ENCODE assay signal across 8 cellular contexts in genomic region chr7:30163231-30163894, GRCh38. TPM values are rescaled to one million over a fixed set of nuclear protein-coding genes. Genes with fewer than 3 reads are reported as not detected.
DNase-seq lines count a peak whose midpoint lies in the region; ATAC-seq, FAIRE-seq and TF ChIP-seq lines count a peak whose summit lies in the region.

No MANE protein-coding gene starts in this region.

- CTCF ChIA-PET in activated CD4-positive, alpha-beta T cell treated with anti-CD3 and anti-CD28 coated beads for 36 hours (lab: Charles Lee), result interaction anchor here (0.7 to 1.9 kb wide), 6 partner anchors 19 to 410 kb away, joined by 3 to 7 read pairs (median 4); no protein-coding TSS in a partner anchor
- CTCF ChIA-PET in endothelial cell of umbilical vein (lab: Charles Lee), result interaction anchor here (0.6 to 3.0 kb wide), 16 partner anchors 9 to 400 kb away, joined by 3 to 46 read pairs (median 4); no protein-coding TSS in a partner anchor

- H3K36me3 Mint-ChIP-seq in activated CD4-positive, alpha-beta T cell treated with anti-CD3 and anti-CD28 coated beads for 36 hours (ENCODE audit: low read depth), result peaks cover 2% of the 10 kb centered on the region

- no TSS peak for BruUV-seq in endothelial cell of umbilical vein (replicated peaks; lab: Mats Ljungman, UMichigan)

- H3K27ac ChIP-seq in SJSA1 (peak overlapping the region; percentile 91), endothelial cell of umbilical vein (ENCODE audit: insufficient read depth, low read depth, low read length) (peak overlapping the region; percentile 71)

- H3K9ac ChIP-seq in endothelial cell of umbilical vein (replicated peaks; ENCODE audit: extremely low read depth, insufficient read depth, low read length), result peak overlapping the region; percentile 23

- H3K4me3 ChIP-seq in SJSA1 (peak overlapping the region; percentile 15), endothelial cell of umbilical vein (replicated peaks in 1 of 3; ENCODE audit: insufficient read depth in 1 of 3, low read depth in 1 of 3, low read length in 3 of 3) (no peak overlapping the region)

- no peaks in the 10 kb centered on the region for H4K20me1 ChIP-seq in endothelial cell of umbilical vein (replicated peaks; ENCODE audit: control insufficient read depth, extremely low read depth, insufficient read depth, low read length)

- no peaks in the 10 kb centered on the region for H3K79me2 ChIP-seq in endothelial cell of umbilical vein (ENCODE audit: control insufficient read depth, insufficient read depth, low read length)

- peak; percentile 51 for DNase-seq in activated CD4-positive, alpha-beta T cell treated with anti-CD3 and anti-CD28 coated beads for 36 hours
- no peak for DNase-seq in activated CD4-positive, alpha-beta T cell treated with anti-CD3 and anti-CD28 coated beads, Interleukin-2, amount 50 U/mL, for 4 hours
- peak; percentile 79 to 80 for DNase-seq in SJSA1 (ENCODE audit: low read depth in 1 of 2, low spot score in 2 of 2)
- peak; percentile 62 for DNase-seq in endothelial cell of umbilical vein (ENCODE audit: low read depth, low spot score)
- DNase-seq in putamen (ENCODE audit: low spot score), result peak; percentile 83
- DNase-seq in NCI-H2196 (lab: John Stamatoyannopoulos, UW; ENCODE audit: unreplicated experiment), result no peak

- H3K4me3 Mint-ChIP-seq in activated CD4-positive, alpha-beta T cell treated with anti-CD3 and anti-CD28 coated beads for 36 hours, result peak overlapping the region; percentile 13

- no peaks in the 10 kb centered on the region for H3K9me3 Mint-ChIP-seq in activated CD4-positive, alpha-beta T cell treated with anti-CD3 and anti-CD28 coated beads for 36 hours (ENCODE audit: low read depth)

- dilution Hi-C loops in endothelial cell of umbilical vein (cut with MboI; ENCODE audit: extremely low pct_ligation_motif_present, low sequenced_read_pairs), result no loop called here

- no peak for TF ChIP-seq POLR2A in endothelial cell of umbilical vein (IDR thresholded peaks at IDR 0.05; ENCODE audit: low read depth, low read length)

- H3K27ac Mint-ChIP-seq in activated CD4-positive, alpha-beta T cell treated with anti-CD3 and anti-CD28 coated beads for 36 hours, result peak overlapping the region; percentile 63

- peak overlapping the region; percentile 91 for H2AFZ ChIP-seq in endothelial cell of umbilical vein (ENCODE audit: low read depth, low read length)

- ATAC-seq in activated CD4-positive, alpha-beta T cell treated with anti-CD3 and anti-CD28 coated beads for 36 hours, result peak; percentile 44
- ATAC-seq in HG03439 (IDR thresholded peaks at IDR 0.05; ENCODE audit: unreplicated experiment) (peak; percentile 43), HG02571 (IDR thresholded peaks at IDR 0.05; ENCODE audit: unreplicated experiment) (no peak)

- no peaks in the 10 kb centered on the region for H3K27me3 ChIP-seq in SJSA1 (replicated peaks)
- H3K27me3 ChIP-seq in endothelial cell of umbilical vein (ENCODE audit: control insufficient read depth in 2 of 2, insufficient read depth in 2 of 2, low read length in 2 of 2), result no peaks in the 10 kb centered on the region

- H3K9me3 ChIP-seq in SJSA1 (replicated peaks) (no peaks in the 10 kb centered on the region), endothelial cell of umbilical vein (replicated peaks; ENCODE audit: control insufficient read depth, insufficient read depth, low read length) (no peaks in the 10 kb centered on the region)

- POLR2A ChIA-PET in activated CD4-positive, alpha-beta T cell treated with anti-CD3 and anti-CD28 coated beads for 36 hours (lab: Charles Lee), result no interaction called here
- POLR2A ChIA-PET in endothelial cell of umbilical vein (lab: Charles Lee), result no interaction called here

- intact Hi-C loops in activated CD4-positive, alpha-beta T cell treated with anti-CD3 and anti-CD28 coated beads for 36 hours (cut with DNase I, micrococcal nuclease), result loop anchor here (2.0 to 10.0 kb wide), 7 partner anchors 29 to 399 kb away; partner anchors contain the start of genes ZNRF2 (in 2 of the 2), MTURN (in 1 of the 2) and NOD1 (in 1 of the 2)
- intact Hi-C loops in endothelial cell of umbilical vein (cut with micrococcal nuclease), result loop anchor here (5.0 kb wide), 1 partner anchor 304 kb away; no protein-coding TSS in a partner anchor

- H3K4me1 Mint-ChIP-seq in activated CD4-positive, alpha-beta T cell treated with anti-CD3 and anti-CD28 coated beads for 36 hours, result peaks cover 48% of the 10 kb centered on the region

- H3K9me1 ChIP-seq in endothelial cell of umbilical vein (replicated peaks; ENCODE audit: control insufficient read depth, extremely low read depth, insufficient read depth, low read length), result no peaks in the 10 kb centered on the region

- H3K4me2 ChIP-seq in endothelial cell of umbilical vein (ENCODE audit: insufficient read depth, low read length), result peak overlapping the region; percentile 84

- peak; percentile 81 for FAIRE-seq in endothelial cell of umbilical vein (lab: Jason Lieb, UNC)

- H3K36me3 ChIP-seq in SJSA1, result peaks cover 10% of the 10 kb centered on the region; the same call in 1 of the 2 replicates
- H3K36me3 ChIP-seq in endothelial cell of umbilical vein (ENCODE audit: control insufficient read depth in 2 of 2, extremely low read depth in 1 of 2, insufficient read depth in 2 of 2, low read length in 2 of 2), result no peaks in the 10 kb centered on the region

- H3K27me3 Mint-ChIP-seq in activated CD4-positive, alpha-beta T cell treated with anti-CD3 and anti-CD28 coated beads for 36 hours, result no peaks in the 10 kb centered on the region

- TF ChIP-seq CTCF in endothelial cell of umbilical vein (IDR thresholded peaks at IDR 0.05; ENCODE audit: extremely low read depth in 1 of 2, insufficient read depth in 1 of 2, low read depth in 1 of 2, low read length in 2 of 2), result no peak

- H3K4me1 ChIP-seq in SJSA1 (replicated peaks), result peaks cover 32% of the 10 kb centered on the region
- peaks cover 31% of the 10 kb centered on the region for H3K4me1 ChIP-seq in endothelial cell of umbilical vein (ENCODE audit: control insufficient read depth, extremely low read depth, insufficient read depth, low read length)

TF ChIP-seq in endothelial cell of umbilical vein, 7 proteins besides CTCF, POLR2A, EP300 and RAD21:
- TF ChIP-seq FOS (IDR thresholded peaks at IDR 0.05; ENCODE audit: borderline replicate concordance, insufficient read depth, low read length), result no peak
- no peak for TF ChIP-seq MAX (IDR thresholded peaks at IDR 0.05; ENCODE audit: insufficient read depth, insufficient read length)
- TF ChIP-seq MYC (IDR thresholded peaks at IDR 0.05; ENCODE audit: low read depth, low read length), result no peak
- peak; percentile 79 for TF ChIP-seq GATA2 (IDR thresholded peaks at IDR 0.05; ENCODE audit: insufficient read depth, insufficient read length, low read depth, low read length)

RNA-seq across cellular contexts. Expression of gene MTURN, which starts 28.6 kb away (rescaled TPM):
- 1 to 10 TPM; 4.2 TPM for total RNA-seq in activated CD4-positive, alpha-beta T cell treated with anti-CD3 and anti-CD28 coated beads for 36 hours
- total RNA-seq in SJSA1 (2014; rRNA removed; shearing (Covaris generic)), result 8.5 and 16.0 TPM in 2 replicates
- total RNA-seq in endothelial cell of umbilical vein, result 4.8 and 6.6 TPM in 2 replicates
- 3.9 and 4.9 TPM in 2 replicates for polyA plus RNA-seq in endothelial cell of umbilical vein
- polyA plus RNA-seq in endothelial cell of umbilical vein (2011; cell fraction: cytosol; rRNA removed), result 3.9 and 4.2 TPM in 2 replicates
- polyA plus RNA-seq in endothelial cell of umbilical vein (2011; cell fraction: nucleus; rRNA removed), result 10.3 and 10.4 TPM in 2 replicates
- 5.2 and 6.7 TPM in 2 replicates for polyA plus RNA-seq in endothelial cell of umbilical vein (2012)
- polyA minus RNA-seq in endothelial cell of umbilical vein, result 6.0 and 8.3 TPM in 2 replicates
- 2.6 TPM for polyA minus RNA-seq in endothelial cell of umbilical vein (2011; cell fraction: cytosol; rRNA and poly(A)+ RNA removed)
- 7.0 and 7.9 TPM in 2 replicates for polyA minus RNA-seq in endothelial cell of umbilical vein (2011; cell fraction: nucleus; rRNA and poly(A)+ RNA removed)

Comparison
In these comparisons a context has a peak if more than half of its experiments do, and no peak if none do; other contexts are left out.
1. DNase-seq: peak in activated CD4-positive, alpha-beta T cell treated with anti-CD3 and anti-CD28 coated beads for 36 hours (single experiment), SJSA1 (2 of 2), endothelial cell of umbilical vein (single experiment) and putamen (single experiment); none in activated CD4-positive, alpha-beta T cell treated with anti-CD3 and anti-CD28 coated beads, Interleukin-2, amount 50 U/mL, for 4 hours (0 of 2) and NCI-H2196 (single experiment).